In the genomic region with DNA sequence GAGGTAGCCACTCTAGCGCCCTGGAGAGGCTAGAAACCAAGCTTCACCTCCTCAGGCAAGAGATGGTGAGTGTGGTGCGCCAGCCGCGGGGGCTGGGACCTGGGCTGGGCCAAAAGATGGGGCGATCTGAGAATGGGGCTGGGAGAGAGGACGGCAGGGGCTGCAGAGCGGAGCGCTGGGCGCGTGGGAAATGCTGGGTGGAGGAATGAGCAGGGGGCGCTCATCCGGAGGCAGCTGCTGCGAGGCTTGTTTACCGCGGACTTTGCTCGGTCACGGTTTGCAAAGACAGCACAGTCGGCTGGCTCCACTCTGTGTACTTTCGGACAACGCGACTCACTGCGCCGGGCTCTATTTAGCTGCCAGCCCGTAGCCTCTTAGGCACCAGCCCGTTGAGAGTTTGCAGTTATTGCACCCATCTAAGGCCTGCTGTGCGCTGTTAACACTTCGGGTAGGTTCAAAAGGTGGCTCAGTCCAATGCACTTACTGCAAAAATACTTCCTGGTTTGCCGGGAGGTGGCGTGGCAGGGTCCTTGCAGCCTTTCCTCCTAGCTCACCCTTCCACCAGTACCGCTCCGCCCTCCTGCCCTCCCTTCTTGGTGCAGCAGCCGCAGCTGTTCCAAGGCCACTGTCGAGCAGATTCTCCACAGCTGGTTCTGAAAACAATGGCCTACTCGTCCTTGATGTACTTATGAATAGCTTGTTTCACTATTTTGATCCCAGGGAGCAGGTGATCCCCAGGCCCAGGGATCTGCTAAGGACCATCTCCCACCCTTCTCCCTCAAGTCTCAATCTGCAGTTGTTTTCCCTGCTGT, we compare ENCODE assay signal across 1 cellular context.
A peak's percentile ranks its signal among the peaks of the same experiment; 100 is the strongest.
TF ChIP-seq lines count a peak whose summit lies in the region.

No MANE protein-coding gene starts in this region.

TF ChIP-seq in HepG2, 621 proteins besides CTCF, POLR2A, EP300 and RAD21 (continued from another document and continues in another):
- TF ChIP-seq, protein P1, sequence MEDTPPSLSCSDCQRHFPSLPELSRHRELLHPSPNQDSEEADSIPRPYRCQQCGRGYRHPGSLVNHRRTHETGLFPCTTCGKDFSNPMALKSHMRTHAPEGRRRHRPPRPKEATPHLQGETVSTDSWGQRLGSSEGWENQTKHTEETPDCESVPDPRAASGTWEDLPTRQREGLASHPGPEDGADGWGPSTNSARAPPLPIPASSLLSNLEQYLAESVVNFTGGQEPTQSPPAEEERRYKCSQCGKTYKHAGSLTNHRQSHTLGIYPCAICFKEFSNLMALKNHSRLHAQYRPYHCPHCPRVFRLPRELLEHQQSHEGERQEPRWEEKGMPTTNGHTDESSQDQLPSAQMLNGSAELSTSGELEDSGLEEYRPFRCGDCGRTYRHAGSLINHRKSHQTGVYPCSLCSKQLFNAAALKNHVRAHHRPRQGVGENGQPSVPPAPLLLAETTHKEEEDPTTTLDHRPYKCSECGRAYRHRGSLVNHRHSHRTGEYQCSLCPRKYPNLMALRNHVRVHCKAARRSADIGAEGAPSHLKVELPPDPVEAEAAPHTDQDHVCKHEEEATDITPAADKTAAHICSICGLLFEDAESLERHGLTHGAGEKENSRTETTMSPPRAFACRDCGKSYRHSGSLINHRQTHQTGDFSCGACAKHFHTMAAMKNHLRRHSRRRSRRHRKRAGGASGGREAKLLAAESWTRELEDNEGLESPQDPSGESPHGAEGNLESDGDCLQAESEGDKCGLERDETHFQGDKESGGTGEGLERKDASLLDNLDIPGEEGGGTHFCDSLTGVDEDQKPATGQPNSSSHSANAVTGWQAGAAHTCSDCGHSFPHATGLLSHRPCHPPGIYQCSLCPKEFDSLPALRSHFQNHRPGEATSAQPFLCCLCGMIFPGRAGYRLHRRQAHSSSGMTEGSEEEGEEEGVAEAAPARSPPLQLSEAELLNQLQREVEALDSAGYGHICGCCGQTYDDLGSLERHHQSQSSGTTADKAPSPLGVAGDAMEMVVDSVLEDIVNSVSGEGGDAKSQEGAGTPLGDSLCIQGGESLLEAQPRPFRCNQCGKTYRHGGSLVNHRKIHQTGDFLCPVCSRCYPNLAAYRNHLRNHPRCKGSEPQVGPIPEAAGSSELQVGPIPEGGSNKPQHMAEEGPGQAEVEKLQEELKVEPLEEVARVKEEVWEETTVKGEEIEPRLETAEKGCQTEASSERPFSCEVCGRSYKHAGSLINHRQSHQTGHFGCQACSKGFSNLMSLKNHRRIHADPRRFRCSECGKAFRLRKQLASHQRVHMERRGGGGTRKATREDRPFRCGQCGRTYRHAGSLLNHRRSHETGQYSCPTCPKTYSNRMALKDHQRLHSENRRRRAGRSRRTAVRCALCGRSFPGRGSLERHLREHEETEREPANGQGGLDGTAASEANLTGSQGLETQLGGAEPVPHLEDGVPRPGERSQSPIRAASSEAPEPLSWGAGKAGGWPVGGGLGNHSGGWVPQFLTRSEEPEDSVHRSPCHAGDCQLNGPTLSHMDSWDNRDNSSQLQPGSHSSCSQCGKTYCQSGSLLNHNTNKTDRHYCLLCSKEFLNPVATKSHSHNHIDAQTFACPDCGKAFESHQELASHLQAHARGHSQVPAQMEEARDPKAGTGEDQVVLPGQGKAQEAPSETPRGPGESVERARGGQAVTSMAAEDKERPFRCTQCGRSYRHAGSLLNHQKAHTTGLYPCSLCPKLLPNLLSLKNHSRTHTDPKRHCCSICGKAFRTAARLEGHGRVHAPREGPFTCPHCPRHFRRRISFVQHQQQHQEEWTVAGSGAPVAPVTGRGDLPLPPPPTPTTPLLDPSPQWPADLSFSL (CRISPR knock-in tag; IDR thresholded peaks at IDR 0.05): peak; percentile 66; the same call in 1 of the 2 replicates
- TF ChIP-seq TARDBP (CRISPR knock-in tag; IDR thresholded peaks at IDR 0.05) (peak; percentile 86), ZNF841 (CRISPR knock-in tag; IDR thresholded peaks at IDR 0.05; ENCODE audit: borderline replicate concordance) (no peak), SALL2 (CRISPR knock-in tag; IDR thresholded peaks at IDR 0.05) (peak; percentile 73; the same call in 1 of the 2 replicates), MAFG (CRISPR knock-in tag; IDR thresholded peaks at IDR 0.05) (no peak), YEATS4 (CRISPR knock-in tag; IDR thresholded peaks at IDR 0.05; ENCODE audit: borderline replicate concordance) (peak; percentile 96), WIZ (CRISPR knock-in tag; IDR thresholded peaks at IDR 0.05) (peak; percentile 47; the same call in 1 of the 2 replicates), ZNF615 (CRISPR knock-in tag; IDR thresholded peaks at IDR 0.05; ENCODE audit: borderline replicate concordance) (no peak), LCORL (IDR thresholded peaks at IDR 0.05) (no peak), LCORL (CRISPR knock-in tag; IDR thresholded peaks at IDR 0.05) (peak; percentile 74), NFRKB (IDR thresholded peaks at IDR 0.05) (no peak), ZSCAN20 (CRISPR knock-in tag; IDR thresholded peaks at IDR 0.05; ENCODE audit: borderline replicate concordance) (0 out of 2 replicates have a peak, but pooled peaks have one; percentile 38), ZNF674 (CRISPR knock-in tag; IDR thresholded peaks at IDR 0.05; ENCODE audit: low read depth) (peak; percentile 46; the same call in 1 of the 2 replicates), NRL (CRISPR knock-in tag; IDR thresholded peaks at IDR 0.05; ENCODE audit: borderline replicate concordance) (peak; percentile 68; the same call in 1 of the 2 replicates), YEATS2 (CRISPR knock-in tag; IDR thresholded peaks at IDR 0.05; ENCODE audit: borderline replicate concordance) (0 out of 2 replicates have a peak, but pooled peaks have one; percentile 31), NR2F2 (IDR thresholded peaks at IDR 0.05; ENCODE audit: borderline replicate concordance, low read depth) (no peak), TBX3 (IDR thresholded peaks at IDR 0.05; ENCODE audit: borderline replicate concordance) (peak; percentile 73; the same call in 1 of the 2 replicates), ZNF7 (CRISPR knock-in tag; IDR thresholded peaks at IDR 0.05) (peak; percentile 96), CREM (IDR thresholded peaks at IDR 0.05) (peak; percentile 59), CREM (CRISPR knock-in tag; IDR thresholded peaks at IDR 0.05) (no peak), CBX1 (IDR thresholded peaks at IDR 0.05; ENCODE audit: low read depth) (no peak)
- TF ChIP-seq, protein P2, sequence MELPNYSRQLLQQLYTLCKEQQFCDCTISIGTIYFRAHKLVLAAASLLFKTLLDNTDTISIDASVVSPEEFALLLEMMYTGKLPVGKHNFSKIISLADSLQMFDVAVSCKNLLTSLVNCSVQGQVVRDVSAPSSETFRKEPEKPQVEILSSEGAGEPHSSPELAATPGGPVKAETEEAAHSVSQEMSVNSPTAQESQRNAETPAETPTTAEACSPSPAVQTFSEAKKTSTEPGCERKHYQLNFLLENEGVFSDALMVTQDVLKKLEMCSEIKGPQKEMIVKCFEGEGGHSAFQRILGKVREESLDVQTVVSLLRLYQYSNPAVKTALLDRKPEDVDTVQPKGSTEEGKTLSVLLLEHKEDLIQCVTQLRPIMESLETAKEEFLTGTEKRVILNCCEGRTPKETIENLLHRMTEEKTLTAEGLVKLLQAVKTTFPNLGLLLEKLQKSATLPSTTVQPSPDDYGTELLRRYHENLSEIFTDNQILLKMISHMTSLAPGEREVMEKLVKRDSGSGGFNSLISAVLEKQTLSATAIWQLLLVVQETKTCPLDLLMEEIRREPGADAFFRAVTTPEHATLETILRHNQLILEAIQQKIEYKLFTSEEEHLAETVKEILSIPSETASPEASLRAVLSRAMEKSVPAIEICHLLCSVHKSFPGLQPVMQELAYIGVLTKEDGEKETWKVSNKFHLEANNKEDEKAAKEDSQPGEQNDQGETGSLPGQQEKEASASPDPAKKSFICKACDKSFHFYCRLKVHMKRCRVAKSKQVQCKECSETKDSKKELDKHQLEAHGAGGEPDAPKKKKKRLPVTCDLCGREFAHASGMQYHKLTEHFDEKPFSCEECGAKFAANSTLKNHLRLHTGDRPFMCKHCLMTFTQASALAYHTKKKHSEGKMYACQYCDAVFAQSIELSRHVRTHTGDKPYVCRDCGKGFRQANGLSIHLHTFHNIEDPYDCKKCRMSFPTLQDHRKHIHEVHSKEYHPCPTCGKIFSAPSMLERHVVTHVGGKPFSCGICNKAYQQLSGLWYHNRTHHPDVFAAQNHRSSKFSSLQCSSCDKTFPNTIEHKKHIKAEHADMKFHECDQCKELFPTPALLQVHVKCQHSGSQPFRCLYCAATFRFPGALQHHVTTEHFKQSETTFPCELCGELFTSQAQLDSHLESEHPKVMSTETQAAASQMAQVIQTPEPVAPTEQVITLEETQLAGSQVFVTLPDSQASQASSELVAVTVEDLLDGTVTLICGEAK (IDR thresholded peaks at IDR 0.05): no peak
- TF ChIP-seq, protein P2 (CRISPR knock-in tag; IDR thresholded peaks at IDR 0.05): peak; percentile 35; the same call in 1 of the 2 replicates
- TF ChIP-seq, protein P3, sequence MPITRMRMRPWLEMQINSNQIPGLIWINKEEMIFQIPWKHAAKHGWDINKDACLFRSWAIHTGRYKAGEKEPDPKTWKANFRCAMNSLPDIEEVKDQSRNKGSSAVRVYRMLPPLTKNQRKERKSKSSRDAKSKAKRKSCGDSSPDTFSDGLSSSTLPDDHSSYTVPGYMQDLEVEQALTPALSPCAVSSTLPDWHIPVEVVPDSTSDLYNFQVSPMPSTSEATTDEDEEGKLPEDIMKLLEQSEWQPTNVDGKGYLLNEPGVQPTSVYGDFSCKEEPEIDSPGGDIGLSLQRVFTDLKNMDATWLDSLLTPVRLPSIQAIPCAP (CRISPR knock-in tag; IDR thresholded peaks at IDR 0.05; ENCODE audit: low read depth): no peak
- TF ChIP-seq, protein P4, sequence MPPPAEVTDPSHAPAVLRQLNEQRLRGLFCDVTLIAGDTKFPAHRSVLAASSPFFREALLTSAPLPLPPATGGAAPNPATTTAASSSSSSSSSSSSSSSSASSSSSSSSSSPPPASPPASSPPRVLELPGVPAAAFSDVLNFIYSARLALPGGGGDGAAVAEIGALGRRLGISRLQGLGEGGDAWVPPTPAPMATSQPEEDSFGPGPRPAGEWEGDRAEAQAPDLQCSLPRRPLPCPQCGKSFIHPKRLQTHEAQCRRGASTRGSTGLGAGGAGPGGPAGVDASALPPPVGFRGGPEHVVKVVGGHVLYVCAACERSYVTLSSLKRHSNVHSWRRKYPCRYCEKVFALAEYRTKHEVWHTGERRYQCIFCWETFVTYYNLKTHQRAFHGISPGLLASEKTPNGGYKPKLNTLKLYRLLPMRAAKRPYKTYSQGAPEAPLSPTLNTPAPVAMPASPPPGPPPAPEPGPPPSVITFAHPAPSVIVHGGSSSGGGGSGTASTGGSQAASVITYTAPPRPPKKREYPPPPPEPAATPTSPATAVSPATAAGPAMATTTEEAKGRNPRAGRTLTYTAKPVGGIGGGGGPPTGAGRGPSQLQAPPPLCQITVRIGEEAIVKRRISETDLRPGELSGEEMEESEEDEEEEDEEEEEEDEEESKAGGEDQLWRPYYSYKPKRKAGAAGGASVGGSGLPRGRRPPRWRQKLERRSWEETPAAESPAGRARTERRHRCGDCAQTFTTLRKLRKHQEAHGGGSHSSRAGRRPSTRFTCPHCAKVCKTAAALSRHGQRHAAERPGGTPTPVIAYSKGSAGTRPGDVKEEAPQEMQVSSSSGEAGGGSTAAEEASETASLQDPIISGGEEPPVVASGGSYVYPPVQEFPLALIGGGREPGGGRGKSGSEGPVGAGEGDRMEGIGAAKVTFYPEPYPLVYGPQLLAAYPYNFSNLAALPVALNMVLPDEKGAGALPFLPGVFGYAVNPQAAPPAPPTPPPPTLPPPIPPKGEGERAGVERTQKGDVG (CRISPR knock-in tag; IDR thresholded peaks at IDR 0.05; ENCODE audit: borderline replicate concordance): peak; percentile 72; the same call in 1 of the 2 replicates
